18 cellular contexts compared by ENCODE assay signal in the genomic region with DNA sequence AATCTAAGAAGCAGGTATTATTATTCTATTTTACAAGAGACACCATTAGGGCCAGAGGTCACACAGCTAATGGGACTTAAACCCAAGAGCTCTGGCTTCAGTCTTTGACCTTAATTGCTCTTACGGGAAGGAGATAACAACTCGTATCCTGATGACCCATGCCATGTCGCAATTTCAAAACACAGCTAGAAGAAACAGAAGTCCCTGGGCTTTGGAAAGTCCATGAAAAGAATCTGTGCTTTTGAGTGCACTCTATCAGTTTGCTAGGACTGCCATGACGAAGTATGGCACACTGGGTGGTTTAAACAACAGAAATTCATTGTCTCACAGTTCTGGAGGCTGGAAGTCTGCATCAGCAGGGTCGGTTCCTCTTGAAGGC.
DNase-seq lines count a peak whose midpoint lies in the region; ATAC-seq and TF ChIP-seq lines count a peak whose summit lies in the region.
"Had no signal": no experiment of that assay in that cellular context is flagged by ENCODE, and none has a peak within 500 bp of the region (broad histone marks: within the 10 kb centered on the region; RNA-seq: fewer than 3 reads in every experiment).

No MANE protein-coding gene starts in this region.

- H3K36me3 ChIP-seq in neutrophil, result peaks cover 7% of the 10 kb centered on the region
- H3K36me3 ChIP-seq: ascending aorta, HAP-1, left lung had no signal

- peak overlapping the region; percentile 95 for H3K27ac ChIP-seq in neutrophil
- H3K27ac ChIP-seq: ascending aorta, BLaER1 had no signal

- CTCF ChIA-PET in activated CD4-positive, alpha-beta T cell treated with anti-CD3 and anti-CD28 coated beads, Interleukin-2, amount 10 ng/mL, durations not matched to agents 7 days and 5 days (lab: Charles Lee), result interaction anchor here (0.6 to 1.2 kb wide), 3 partner anchors 13 to 464 kb away, joined by 3 to 5 read pairs (median 3); no protein-coding TSS in a partner anchor

- peaks cover 60 to 63% of the 10 kb centered on the region in 2 experiments for H3K4me1 ChIP-seq in neutrophil (ENCODE audit: control insufficient read depth in 1 of 2, insufficient read depth in 1 of 2, low read depth in 1 of 2, low read length in 1 of 2)
- H3K4me1 ChIP-seq: ascending aorta, HAP-1 had no signal

- H3K36me3 Mint-ChIP-seq in activated CD4-positive, alpha-beta T cell treated with anti-CD3 and anti-CD28 coated beads, Interleukin-2, amount 10 ng/mL, durations not matched to agents 7 days and 5 days (ENCODE audit: low read depth), result peaks cover 36% of the 10 kb centered on the region

- no peaks in the 10 kb centered on the region for H3K27me3 ChIP-seq in neutrophil
- H3K27me3 ChIP-seq: ascending aorta, BLaER1, esophagus muscularis mucosa, left lung had no signal

- H3K4me3 ChIP-seq in fibroblast of villous mesenchyme (ENCODE audit: low read depth, low read length) (no peak overlapping the region), neutrophil (ENCODE audit: low read depth in 1 of 2, low read length in 1 of 2) (peak overlapping the region; percentile 0 to 39)
- H3K4me3 ChIP-seq: ascending aorta, BLaER1, esophagus muscularis mucosa, HAP-1, left lung had no signal

- peaks cover 4% of the 10 kb centered on the region for H3K9me3 Mint-ChIP-seq in activated CD4-positive, alpha-beta T cell treated with anti-CD3 and anti-CD28 coated beads, Interleukin-2, amount 10 ng/mL, durations not matched to agents 7 days and 5 days
- H3K9me3 Mint-ChIP-seq: activated CD4-positive, alpha-beta T cell treated with anti-CD3 and anti-CD28 coated beads, Interleukin-2, amount 10 ng/mL, durations not matched to agents 24 days and 14 days had no signal

- no peak overlapping the region for H3K4me3 Mint-ChIP-seq in activated CD4-positive, alpha-beta T cell treated with anti-CD3 and anti-CD28 coated beads, Interleukin-2, amount 10 ng/mL, durations not matched to agents 7 days and 5 days
- H3K4me3 Mint-ChIP-seq: activated CD4-positive, alpha-beta T cell treated with anti-CD3 and anti-CD28 coated beads, Interleukin-2, amount 10 ng/mL, durations not matched to agents 24 days and 14 days had no signal

- TF ChIP-seq CTCF in fibroblast of villous mesenchyme (IDR thresholded peaks at IDR 0.05; ENCODE audit: insufficient read depth, low read depth, low read length) (no peak), neutrophil (IDR thresholded peaks at IDR 0.05) (no peak)

- H3K4me1 Mint-ChIP-seq in activated CD4-positive, alpha-beta T cell treated with anti-CD3 and anti-CD28 coated beads, Interleukin-2, amount 10 ng/mL, durations not matched to agents 7 days and 5 days, result peaks cover 23% of the 10 kb centered on the region

- no peak overlapping the region for H3K27ac Mint-ChIP-seq in activated CD4-positive, alpha-beta T cell treated with anti-CD3 and anti-CD28 coated beads, Interleukin-2, amount 10 ng/mL, durations not matched to agents 7 days and 5 days
- H3K27ac Mint-ChIP-seq: activated CD4-positive, alpha-beta T cell treated with anti-CD3 and anti-CD28 coated beads, Interleukin-2, amount 10 ng/mL, durations not matched to agents 24 days and 14 days had no signal

- H3K27me3 Mint-ChIP-seq in activated CD4-positive, alpha-beta T cell treated with anti-CD3 and anti-CD28 coated beads, Interleukin-2, amount 10 ng/mL, durations not matched to agents 7 days and 5 days, result no peaks in the 10 kb centered on the region
- H3K27me3 Mint-ChIP-seq: activated CD4-positive, alpha-beta T cell treated with anti-CD3 and anti-CD28 coated beads, Interleukin-2, amount 10 ng/mL, durations not matched to agents 24 days and 14 days had no signal

- POLR2A ChIA-PET in activated CD4-positive, alpha-beta T cell treated with anti-CD3 and anti-CD28 coated beads, Interleukin-2, amount 10 ng/mL, durations not matched to agents 7 days and 5 days (lab: Charles Lee), result no interaction called here

- H3K9me3 ChIP-seq in neutrophil, result no peaks in the 10 kb centered on the region
- H3K9me3 ChIP-seq: ascending aorta, esophagus muscularis mucosa, HAP-1, left lung had no signal

- ATAC-seq in GM18520 (IDR thresholded peaks at IDR 0.05; ENCODE audit: unreplicated experiment), result no peak

- DNase-seq in NCI-H146 (lab: John Stamatoyannopoulos, UW), result peak; percentile 10
- DNase-seq in NCI-H146 treated with DMSO at 0.1 percent for 48 hours (lab: John Stamatoyannopoulos, UW; ENCODE audit: unreplicated experiment), result no peak
- DNase-seq in ELF-1 (ENCODE audit: low read depth, low spot score), result peak; percentile 19
- DNase-seq in fibroblast of villous mesenchyme (ENCODE audit: low read depth), result peak; percentile 13
- DNase-seq in medulla oblongata (ENCODE audit: extremely low spot score), result no peak
- no peak for DNase-seq in activated CD4-positive, alpha-beta T cell treated with anti-CD3 and anti-CD28 coated beads, Interleukin-2, amount 10 ng/mL, durations not matched to agents 7 days and 5 days
- DNase-seq: activated CD4-positive, alpha-beta T cell treated with anti-CD3 and anti-CD28 coated beads, Interleukin-2, amount 10 ng/mL, durations not matched to agents 24 days and 14 days; activated CD8-positive, alpha-beta memory T cell treated with anti-CD3 and anti-CD28 coated beads, Interleukin-2, amount 50 U/mL, for 4 hours; left lung; NCI-H1694 treated with DMSO at 0.1 percent for 48 hours; RPMI8226; stimulated activated CD4-positive, alpha-beta T cell treated with anti-CD3 and anti-CD28 coated beads, Interleukin-4, amount 100 ng/mL, for 24 hours had no signal

Comparison
In these comparisons a context has a peak if more than half of its experiments do, and no peak if none do; other contexts are left out.
1. DNase-seq: peak in NCI-H146 (single experiment), ELF-1 (single experiment) and fibroblast of villous mesenchyme (single experiment); none in NCI-H146 treated with DMSO at 0.1 percent for 48 hours (single experiment), medulla oblongata (single experiment) and activated CD4-positive, alpha-beta T cell treated with anti-CD3 and anti-CD28 coated beads, Interleukin-2, amount 10 ng/mL, durations not matched to agents 7 days and 5 days (single experiment).